Comparison of ENCODE assay signal across 15 cellular contexts in the genomic region with DNA sequence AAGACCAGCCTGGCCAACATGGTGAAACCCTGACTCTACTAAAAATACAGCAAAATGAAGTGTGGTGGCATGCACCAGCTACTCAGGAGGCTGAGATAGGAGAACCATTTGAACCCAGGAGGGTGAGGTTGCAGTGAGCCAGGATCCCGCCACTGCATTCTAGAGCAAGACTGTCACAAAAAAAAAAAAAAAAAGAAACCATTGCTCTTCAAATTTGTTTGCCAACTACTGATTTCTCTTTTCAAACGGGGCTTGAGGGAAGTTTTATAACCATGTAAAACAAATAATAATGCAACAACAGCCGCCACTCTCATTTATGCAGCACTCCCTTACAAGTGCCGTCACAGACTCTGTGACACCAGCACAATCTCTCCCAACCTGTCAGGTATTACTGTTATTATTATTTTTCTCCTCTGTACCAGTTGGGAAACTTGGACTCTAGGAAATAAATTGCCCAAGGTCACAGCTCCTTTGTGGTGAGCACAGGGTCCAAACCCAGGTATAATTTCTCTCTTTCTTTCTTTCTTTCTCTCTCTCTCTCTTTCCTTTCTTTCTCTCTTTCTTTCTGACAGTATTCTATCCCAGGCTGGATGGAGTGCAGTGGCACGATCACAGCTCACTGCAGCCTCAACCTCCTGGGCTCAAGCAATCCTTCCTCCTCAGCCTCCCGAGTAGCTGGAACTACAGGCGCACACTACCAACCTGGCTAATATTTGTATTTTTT. TPM values are rescaled to one million over a fixed set of nuclear protein-coding genes. Genes with fewer than 3 reads are reported as not detected.
DNase-seq lines count a peak whose midpoint lies in the region; ATAC-seq, FAIRE-seq and TF ChIP-seq lines count a peak whose summit lies in the region.
"Had no signal": no experiment of that assay in that cellular context is flagged by ENCODE, and none has a peak within 500 bp of the region (broad histone marks: within the 10 kb centered on the region; RNA-seq: fewer than 3 reads in every experiment).

No MANE protein-coding gene starts in this region.

- H3K4me3 ChIP-seq in HEK293 (ENCODE audit: low read depth, low read length) (no peak overlapping the region), astrocyte (ENCODE audit: insufficient read depth, low read depth, low read length) (no peak overlapping the region), mesenchymal stem cell (ENCODE audit: insufficient read depth in 1 of 2, low read depth in 1 of 2, low read length in 2 of 2) (no peak overlapping the region)
- H3K4me3 ChIP-seq: heart left ventricle had no signal

- H3K36me3 Mint-ChIP-seq in CD4-positive, alpha-beta T cell (ENCODE audit: low read depth), result peaks cover 52% of the 10 kb centered on the region
- H3K36me3 Mint-ChIP-seq in astrocyte (ENCODE audit: low read depth, unreplicated experiment), result no peaks in the 10 kb centered on the region
- peaks cover 0 to 39% (median 9%) of the 10 kb centered on the region in 3 donors for H3K36me3 Mint-ChIP-seq in naive thymus-derived CD8-positive, alpha-beta T cell
- H3K36me3 Mint-ChIP-seq: naive B cell had no signal

- no peak for ATAC-seq in CD4-positive, alpha-beta T cell (ENCODE audit: poor library complexity)
- ATAC-seq in naive thymus-derived CD8-positive, alpha-beta T cell, result no peak
- no peak for ATAC-seq in HG03108 (IDR thresholded peaks at IDR 0.05; ENCODE audit: unreplicated experiment)

- H3K79me1 ChIP-seq in mesenchymal stem cell (replicated peaks; ENCODE audit: low read length, poor library complexity, severe bottlenecking), result peaks cover 16% of the 10 kb centered on the region

- peak overlapping the region; percentile 16 for H3K4me2 ChIP-seq in astrocyte (ENCODE audit: low read length)
- H3K4me2 ChIP-seq in mesenchymal stem cell (ENCODE audit: low read length, poor library complexity, severe bottlenecking), result no peak overlapping the region

- H2BK12ac ChIP-seq in mesenchymal stem cell (ENCODE audit: low read length in 2 of 2), result no peak overlapping the region

- 83% methylated on average over 7 of the region's 7 CpGs for WGBS in mesenchymal stem cell

- H3K9me3 ChIP-seq in CD4-positive, alpha-beta T cell (ENCODE audit: control insufficient read depth, low read length), result no peaks in the 10 kb centered on the region
- H3K9me3 ChIP-seq in HEK293 (ENCODE audit: control insufficient read depth, insufficient read depth, low read depth, low read length), result no peaks in the 10 kb centered on the region
- H3K9me3 ChIP-seq in astrocyte (ENCODE audit: insufficient read depth, low read depth, low read length), result no peaks in the 10 kb centered on the region
- no peaks in the 10 kb centered on the region for H3K9me3 ChIP-seq in mesenchymal stem cell (ENCODE audit: control insufficient read depth, low read length)
- H3K9me3 ChIP-seq: heart left ventricle had no signal

- H3K23ac ChIP-seq in mesenchymal stem cell (ENCODE audit: low read length in 2 of 2), result no peak overlapping the region

- H3K4me1 Mint-ChIP-seq in CD4-positive, alpha-beta T cell (ENCODE audit: low read depth), result peaks cover 83% of the 10 kb centered on the region
- H3K4me1 Mint-ChIP-seq in astrocyte (ENCODE audit: low read depth, unreplicated experiment), result no peaks in the 10 kb centered on the region
- peaks cover 41 to 88% (median 83%) of the 10 kb centered on the region in 4 donors for H3K4me1 Mint-ChIP-seq in naive thymus-derived CD8-positive, alpha-beta T cell

- H3K36me3 ChIP-seq in HEK293 (ENCODE audit: control insufficient read depth in 2 of 2, insufficient read depth in 1 of 2, low read length in 2 of 2) (no peaks in the 10 kb centered on the region), astrocyte (ENCODE audit: insufficient read depth, low read length) (no peaks in the 10 kb centered on the region), mesenchymal stem cell (ENCODE audit: control insufficient read depth in 1 of 2, insufficient read depth in 2 of 2, low read depth in 1 of 2, low read length in 2 of 2) (no peaks in the 10 kb centered on the region)
- H3K36me3 ChIP-seq: heart left ventricle had no signal

- peaks cover 2% of the 10 kb centered on the region for H4K20me1 ChIP-seq in astrocyte (ENCODE audit: insufficient read depth, low read length)

- CTCF ChIA-PET in CD4-positive, alpha-beta T cell (lab: Charles Lee), result no interaction called here
- CTCF ChIA-PET in HEK293 (lab: Yijun Ruan, JAX), result no interaction called here

- no peak for TF ChIP-seq CTCF in CD4-positive, alpha-beta T cell (IDR thresholded peaks at IDR 0.05)
- TF ChIP-seq CTCF in HEK293 (tag by site-specific recombination; IDR thresholded peaks at IDR 0.05), result no peak
- TF ChIP-seq CTCF in astrocyte (IDR thresholded peaks at IDR 0.05; ENCODE audit: insufficient read depth, low read depth, low read length), result no peak

- H3K9me3 Mint-ChIP-seq in CD4-positive, alpha-beta T cell, result no peaks in the 10 kb centered on the region
- no peaks in the 10 kb centered on the region for H3K9me3 Mint-ChIP-seq in astrocyte (ENCODE audit: unreplicated experiment)
- no peaks in the 10 kb centered on the region for H3K9me3 Mint-ChIP-seq in naive thymus-derived CD8-positive, alpha-beta T cell
- H3K9me3 Mint-ChIP-seq: activated naive CD8-positive, alpha-beta T cell treated with anti-CD3 and anti-CD28 coated beads, Interleukin-2, amount 10 ng/mL, durations not matched to agents 7 days and 5 days; naive B cell had no signal

- H2AK5ac ChIP-seq in mesenchymal stem cell (ENCODE audit: low read length, severe bottlenecking), result no peak overlapping the region

- peak overlapping the region; percentile 46 for H3K4me3 Mint-ChIP-seq in CD4-positive, alpha-beta T cell
- H3K4me3 Mint-ChIP-seq in astrocyte (ENCODE audit: unreplicated experiment), result no peak overlapping the region
- H3K4me3 Mint-ChIP-seq in naive thymus-derived CD8-positive, alpha-beta T cell, result peak overlapping the region in 9 of 10 donors; percentile 15 to 79 (median 43)
- H3K4me3 Mint-ChIP-seq: activated naive CD8-positive, alpha-beta T cell treated with anti-CD3 and anti-CD28 coated beads, Interleukin-2, amount 10 ng/mL, durations not matched to agents 7 days and 5 days had no signal

- H3K4me1 ChIP-seq in HEK293 (ENCODE audit: control insufficient read depth, insufficient read depth, low read length) (no peaks in the 10 kb centered on the region), astrocyte (ENCODE audit: insufficient read depth, low read length) (peaks cover 17% of the 10 kb centered on the region), mesenchymal stem cell (ENCODE audit: control insufficient read depth, insufficient read depth, low read depth, low read length) (peaks cover 2% of the 10 kb centered on the region)

- no peaks in the 10 kb centered on the region for H3K27me3 Mint-ChIP-seq in CD4-positive, alpha-beta T cell
- H3K27me3 Mint-ChIP-seq in astrocyte (ENCODE audit: low read depth, unreplicated experiment), result no peaks in the 10 kb centered on the region
- no peaks in the 10 kb centered on the region for H3K27me3 Mint-ChIP-seq in naive thymus-derived CD8-positive, alpha-beta T cell
- H3K27me3 Mint-ChIP-seq: activated naive CD8-positive, alpha-beta T cell treated with anti-CD3 and anti-CD28 coated beads, Interleukin-2, amount 10 ng/mL, durations not matched to agents 7 days and 5 days; naive B cell had no signal

- intact Hi-C loops in CD4-positive, alpha-beta T cell (cut with DNase I, micrococcal nuclease), result no loop called here

- H3K9ac ChIP-seq in astrocyte (ENCODE audit: low read length), result peak overlapping the region; percentile 66
- no peak overlapping the region for H3K9ac ChIP-seq in mesenchymal stem cell (ENCODE audit: low read length)

- DNase-seq in CD4-positive, alpha-beta T cell, result no peak
- DNase-seq in astrocyte (ENCODE audit: low read depth) (no peak), mesenchymal stem cell (no peak), NOMO-1 treated with DMSO at 0.1 percent for 48 hours (lab: John Stamatoyannopoulos, UW; ENCODE audit: unreplicated experiment) (no peak)
- DNase-seq in naive thymus-derived CD8-positive, alpha-beta T cell, result no peak
- DNase-seq in stimulated activated naive CD4-positive, alpha-beta T cell (lab: John Stamatoyannopoulos, UW), result no peak
- DNase-seq: activated naive CD8-positive, alpha-beta T cell treated with anti-CD3 and anti-CD28 coated beads, Interleukin-2, amount 10 ng/mL, durations not matched to agents 7 days and 5 days; GDM1; heart left ventricle; Karpas-422; naive B cell; NCI-H524 treated with DMSO at 0.1 percent for 48 hours; RPMI8226 had no signal

- no peaks in the 10 kb centered on the region for H3K27me3 ChIP-seq in CD4-positive, alpha-beta T cell (ENCODE audit: control insufficient read depth, insufficient read depth, low read length)
- H3K27me3 ChIP-seq in astrocyte (ENCODE audit: insufficient read depth, low read length) (no peaks in the 10 kb centered on the region), mesenchymal stem cell (ENCODE audit: control insufficient read depth in 1 of 2, insufficient read depth in 1 of 2, low read length in 2 of 2) (no peaks in the 10 kb centered on the region)
- H3K27me3 ChIP-seq: heart left ventricle had no signal

- H4K91ac ChIP-seq in mesenchymal stem cell (ENCODE audit: low read length), result no peak overlapping the region

- H2BK15ac ChIP-seq in mesenchymal stem cell (ENCODE audit: low read depth, poor library complexity, severe bottlenecking), result no peak overlapping the region

- peak overlapping the region in 1 of 2 experiments; percentile 38 for H3K18ac ChIP-seq in mesenchymal stem cell (ENCODE audit: low read depth in 1 of 2, low read length in 2 of 2)

- no peak overlapping the region for H3K14ac ChIP-seq in mesenchymal stem cell (ENCODE audit: low read length in 2 of 2)

- H3K4ac ChIP-seq in mesenchymal stem cell (ENCODE audit: low read depth in 1 of 2, low read length in 2 of 2), result peak overlapping the region in 1 of 2 experiments; percentile 26

- H3K27ac ChIP-seq in CD4-positive, alpha-beta T cell (ENCODE audit: low read depth, low read length), result no peak overlapping the region
- H3K27ac ChIP-seq in HEK293 (ENCODE audit: extremely low read depth, low read depth, low read length) (no peak overlapping the region), astrocyte (ENCODE audit: low read depth, low read length) (peak overlapping the region; percentile 79), mesenchymal stem cell (ENCODE audit: low read length, poor library complexity, severe bottlenecking) (no peak overlapping the region)

- FAIRE-seq in astrocyte (lab: Jason Lieb, UNC), result no peak

- no peak overlapping the region for H2AFZ ChIP-seq in astrocyte (ENCODE audit: low read depth, low read length)
- H2AFZ ChIP-seq in mesenchymal stem cell (ENCODE audit: low read depth, low read length), result no peak overlapping the region

- H2BK5ac ChIP-seq in mesenchymal stem cell (ENCODE audit: low read depth, low read length, poor library complexity, severe bottlenecking), result no peak overlapping the region

- peaks cover 54% of the 10 kb centered on the region for H3K79me2 ChIP-seq in astrocyte (ENCODE audit: insufficient read depth, low read length)

- no peak overlapping the region for H4K8ac ChIP-seq in mesenchymal stem cell (ENCODE audit: low read length)

- H2BK120ac ChIP-seq in mesenchymal stem cell (ENCODE audit: low read depth, low read length), result no peak overlapping the region

- POLR2A ChIA-PET in CD4-positive, alpha-beta T cell (lab: Charles Lee), result interaction anchor here (1.5 kb wide), 1 partner anchor 12 kb away, joined by 5 read pairs; no protein-coding TSS in a partner anchor
- POLR2A ChIA-PET in HEK293 (lab: Yijun Ruan, JAX), result no interaction called here
- POLR2A ChIA-PET in naive thymus-derived CD8-positive, alpha-beta T cell (lab: Charles Lee), result interaction anchor here (0.6 to 2.1 kb wide), 5 partner anchors 12 to 22 kb away, joined by 3 to 11 read pairs (median 4); no protein-coding TSS in a partner anchor

- peak overlapping the region; percentile 91 for H3K27ac Mint-ChIP-seq in CD4-positive, alpha-beta T cell
- no peak overlapping the region for H3K27ac Mint-ChIP-seq in astrocyte (ENCODE audit: unreplicated experiment)
- peak overlapping the region; percentile 50 to 98 (median 83) for H3K27ac Mint-ChIP-seq in naive thymus-derived CD8-positive, alpha-beta T cell
- H3K27ac Mint-ChIP-seq: activated naive CD8-positive, alpha-beta T cell treated with anti-CD3 and anti-CD28 coated beads, Interleukin-2, amount 10 ng/mL, durations not matched to agents 7 days and 5 days had no signal

RNA-seq across cellular contexts. Expression of a gene that starts 25.4 kb away (rescaled TPM):
- total RNA-seq in CD4-positive, alpha-beta T cell, result 100 to 1,000 TPM; 115 to 123 TPM
- total RNA-seq in astrocyte, result 57.3 and 60.3 TPM in 2 replicates
- 100 to 1,000 TPM; 182 to 186 TPM for total RNA-seq in naive thymus-derived CD8-positive, alpha-beta T cell
- 10 to 100 TPM; 21.8 to 30.6 (median 24.1) TPM for polyA plus RNA-seq in naive thymus-derived CD8-positive, alpha-beta T cell
- polyA plus RNA-seq in mesenchymal stem cell (2013, experiment 1 of 2), result 6.8 TPM
- polyA plus RNA-seq in mesenchymal stem cell (2013, experiment 2 of 2), result 7.0 TPM
